In genomic region chrX:38368774-38369173, GRCh38 we compare ENCODE assay signal across 31 cellular contexts. TPM values are rescaled to one million over a fixed set of nuclear protein-coding genes. Genes with fewer than 3 reads are reported as not detected.
"Had no signal": no experiment of that assay in that cellular context is flagged by ENCODE, and none has a peak within 500 bp of the region (broad histone marks: within the 10 kb centered on the region; RNA-seq: fewer than 3 reads in every experiment).

No MANE protein-coding gene starts in this region.

- DNase-seq: colonic mucosa; cortex of kidney; dorsolateral prefrontal cortex; effector CD4-positive, alpha-beta T cell; effector memory CD4-positive, alpha-beta T cell; erythroblast; esophagus squamous epithelium; foreskin keratinocyte; hippocampal formation; left cardiac atrium; left ventricle myocardium superior; lower lobe of right lung; mesenchymal stem cell; mucosa of descending colon; naive B cell; naive thymus-derived CD8-positive, alpha-beta T cell had no signal

- H3K36me3 ChIP-seq: colonic mucosa, esophagus squamous epithelium, gastroesophageal sphincter, heart left ventricle, lower lobe of right lung had no signal

- H3K27me3 ChIP-seq: colonic mucosa, esophagus squamous epithelium, foreskin keratinocyte, gastroesophageal sphincter had no signal

- H3K9me3 ChIP-seq: colonic mucosa, esophagus squamous epithelium, gastroesophageal sphincter, heart left ventricle, lower lobe of right lung, mucosa of descending colon had no signal

- ATAC-seq: esophagus mucosa; foreskin keratinocyte; gastroesophageal sphincter; left cardiac atrium; left ventricle myocardium superior; lower lobe of right lung; mucosa of descending colon; naive thymus-derived CD8-positive, alpha-beta T cell had no signal

- H3K27ac ChIP-seq: colonic mucosa, dorsolateral prefrontal cortex, epithelial cell of prostate, esophagus squamous epithelium, foreskin keratinocyte, gastroesophageal sphincter, lower lobe of right lung had no signal

- H3K4me1 ChIP-seq: colonic mucosa, esophagus squamous epithelium, foreskin keratinocyte, gastroesophageal sphincter, heart left ventricle, lower lobe of right lung had no signal

- H3K4me3 ChIP-seq: colonic mucosa, dorsolateral prefrontal cortex, esophagus squamous epithelium, gastroesophageal sphincter, heart left ventricle, lower lobe of right lung, mucosa of descending colon had no signal

- FAIRE-seq: frontal cortex, islet of Langerhans, keratinocyte had no signal

RNA-seq across cellular contexts. Expression of gene OTC, which starts 16.4 kb away (rescaled TPM):
- total RNA-seq: chondrocyte; esophagus mucosa; fibroblast of lung; fibroblast of villous mesenchyme; foreskin keratinocyte; heart left ventricle; kidney epithelial cell; left ventricle myocardium superior; lower leg skin; mesenteric fat pad; mesothelial cell of epicardium; myocyte; naive thymus-derived CD8-positive, alpha-beta T cell had no signal
- polyA plus RNA-seq: fibroblast of lung; foreskin keratinocyte; keratinocyte; naive thymus-derived CD8-positive, alpha-beta T cell had no signal
